ENCODE assay signal across 8 cellular contexts in the genomic region with DNA sequence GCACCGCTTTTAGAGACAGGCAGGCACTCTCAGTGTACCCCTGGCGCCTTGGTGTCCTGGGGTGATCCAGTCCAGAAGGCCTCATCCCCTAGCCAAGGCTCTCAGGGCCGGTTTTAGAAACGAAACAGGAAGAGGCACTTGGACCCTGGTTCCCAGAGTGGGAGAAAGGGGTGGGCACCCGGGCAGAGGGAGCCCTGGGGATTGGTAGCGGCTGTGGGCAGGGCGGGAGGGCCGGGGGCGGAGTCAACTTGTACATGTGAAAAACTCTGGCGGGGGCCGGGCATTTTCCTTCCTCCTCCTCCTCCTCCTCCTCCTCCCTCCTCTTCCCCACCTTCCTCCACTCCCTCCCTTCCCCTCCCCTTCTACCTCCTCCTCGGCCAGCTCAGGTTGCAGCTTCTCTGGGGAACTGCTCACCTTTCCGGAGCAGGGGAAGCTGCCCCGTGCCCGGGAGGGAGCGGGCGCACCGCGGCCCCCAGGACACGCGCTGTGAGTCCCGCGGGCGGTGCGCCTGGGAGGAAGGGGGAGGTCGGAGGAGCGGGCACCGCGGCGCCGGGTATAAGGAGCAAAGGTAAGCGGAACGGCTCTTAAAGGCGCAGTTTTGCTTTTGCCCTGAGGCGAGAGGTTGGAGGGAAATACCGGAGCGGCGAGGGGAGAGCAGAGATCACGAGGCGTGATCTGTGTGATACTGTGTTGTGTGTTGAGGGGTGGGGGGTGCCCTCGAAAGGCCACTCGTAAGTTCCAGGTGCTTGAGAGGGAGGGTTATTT. TPM values are rescaled to one million over a fixed set of nuclear protein-coding genes. Genes with fewer than 3 reads are reported as not detected.
DNase-seq lines count a peak whose midpoint lies in the region; ATAC-seq and TF ChIP-seq lines count a peak whose summit lies in the region.

A gene (plus strand): TSS at position 359 of the 765 bp plus-strand sequence. CDS start 18,499 bp downstream, outside the sequence.

- no peaks in the 10 kb centered on the region for H3K36me3 ChIP-seq in liver (ENCODE audit: control insufficient read depth in 4 of 4, insufficient read depth in 3 of 4, low read depth in 1 of 4, low read length in 3 of 4)

- TF ChIP-seq CTCF in WI38 (IDR thresholded peaks at IDR 0.05; ENCODE audit: low read depth, low read length) (no peak), coronary artery (IDR thresholded peaks at IDR 0.05) (no peak), liver (IDR thresholded peaks at IDR 0.05; ENCODE audit: low read depth, low read length, missing input control) (no peak)

- DNase-seq in EL (peak; percentile 77), NCI-H1694 (lab: John Stamatoyannopoulos, UW) (peak; percentile 48), coronary artery (ENCODE audit: low spot score) (peak; percentile 85)
- DNase-seq in stimulated activated CD4-positive, alpha-beta T cell treated with anti-CD3 and anti-CD28 coated beads, Interleukin-4, amount 100 ng/mL, for 4 hours, result peak; percentile 50 to 51

- no peak for TF ChIP-seq RAD21 in liver (IDR thresholded peaks at IDR 0.05)

- ATAC-seq in HG03520 (IDR thresholded peaks at IDR 0.05; ENCODE audit: unreplicated experiment) (no peak), GM21529 (IDR thresholded peaks at IDR 0.05; ENCODE audit: unreplicated experiment) (no peak)

- H3K27ac ChIP-seq in coronary artery (peak within 1 kb of the TSS; percentile 61 to 78), liver (ENCODE audit: low read depth in 1 of 2, low read length in 2 of 2) (peak within 1 kb of the TSS; percentile 23 to 49)

- no peaks in the 10 kb centered on the region for H3K27me3 ChIP-seq in liver (ENCODE audit: control insufficient read depth in 4 of 4, insufficient read depth in 4 of 4, low read length in 3 of 4)

- peaks cover 0 to 24% (median 17%) of the 10 kb centered on the region in 4 donors for H3K4me1 ChIP-seq in liver (ENCODE audit: control insufficient read depth in 4 of 4, insufficient read depth in 4 of 4, low read length in 3 of 4)

- H3K9me3 ChIP-seq in liver (ENCODE audit: control insufficient read depth in 4 of 4, low read length in 3 of 4), result no peaks in the 10 kb centered on the region

- H3K4me3 ChIP-seq in WI38 (ENCODE audit: low read depth, low read length), result peak within 1 kb of the TSS; percentile 43
- H3K4me3 ChIP-seq in coronary artery, result peak within 1 kb of the TSS; percentile 91
- peak within 1 kb of the TSS; percentile 33 to 64 (median 48) for H3K4me3 ChIP-seq in liver (ENCODE audit: low read depth in 1 of 3, low read length in 3 of 3)

- WGBS in liver, result 4% methylated on average over 42 of the region's 42 CpGs

- peak within 1 kb of the TSS; percentile 37 to 89 for H3K9ac ChIP-seq in liver (ENCODE audit: low read depth in 1 of 2, low read length in 2 of 2)

TF ChIP-seq in liver, 16 proteins besides CTCF, POLR2A, EP300 and RAD21:
- peak; percentile 78 for TF ChIP-seq SP1 (IDR thresholded peaks at IDR 0.05)
- peak; percentile 30 to 53 for TF ChIP-seq HNF4A (conservative IDR thresholded peaks at IDR 0.05)
- no peak for TF ChIP-seq YY1 (IDR thresholded peaks at IDR 0.05)

RNA-seq across cellular contexts. Expression of the gene that starts here (rescaled TPM):
- total RNA-seq in liver, result 1 to 10 TPM; 3.1 to 3.7 TPM
- polyA plus RNA-seq in liver, result 1 to 10 TPM; 2.4 to 3.0 TPM
